In the genomic region with DNA sequence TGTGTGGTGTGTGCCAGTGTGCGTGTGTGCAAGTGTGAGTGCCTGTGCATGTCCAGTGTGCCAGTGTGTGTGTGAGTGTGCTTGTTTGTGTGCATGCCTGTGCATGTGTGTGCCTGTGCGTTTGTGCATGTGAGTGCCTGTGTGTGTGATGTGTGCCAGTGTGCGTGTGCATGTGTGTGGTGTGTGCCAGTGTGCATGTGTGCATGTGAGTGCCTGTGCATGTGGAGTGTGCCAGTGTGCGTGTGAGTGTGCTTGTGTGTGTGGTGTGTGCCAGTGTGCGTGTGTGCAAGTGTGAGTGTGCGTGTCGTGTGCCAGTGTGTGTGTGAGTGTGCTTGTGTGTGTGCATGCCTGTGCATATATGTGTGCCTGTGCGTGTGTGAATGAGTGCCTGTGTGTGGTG, we compare ENCODE assay signal across 33 cellular contexts. TPM values are rescaled to one million over a fixed set of nuclear protein-coding genes. Genes with fewer than 3 reads are reported as not detected.
"Had no signal": no experiment of that assay in that cellular context is flagged by ENCODE, and none has a peak within 500 bp of the region (broad histone marks: within the 10 kb centered on the region; RNA-seq: fewer than 3 reads in every experiment).

No MANE protein-coding gene starts in this region.

- ATAC-seq: activated CD4-positive, alpha-beta T cell treated with anti-CD3 and anti-CD28 coated beads for 36 hours; activated CD8-positive, alpha-beta T cell treated with anti-CD3 and anti-CD28 coated beads, Interleukin-2, amount 10 ng/mL, durations not matched to agents 7 days and 5 days; PC-3 had no signal

- H3K27me3 ChIP-seq: ascending aorta, Peyer's patch had no signal

- DNase-seq: activated CD4-positive, alpha-beta T cell treated with anti-CD3 and anti-CD28 coated beads for 36 hours; activated CD4-positive, alpha-beta T cell treated with anti-CD3 and anti-CD28 coated beads, Interleukin-2, amount 10 ng/mL, durations not matched to agents 7 days and 5 days; activated CD4-positive, alpha-beta T cell treated with anti-CD3 and anti-CD28 coated beads, Interleukin-2, amount 50 U/mL, for 48 hours; activated CD4-positive, CD25-positive, alpha-beta regulatory T cell; activated CD8-positive, alpha-beta T cell treated with anti-CD3 and anti-CD28 coated beads, Interleukin-2, amount 10 ng/mL, durations not matched to agents 7 days and 5 days; activated gamma-delta T cell; activated naive CD4-positive, alpha-beta T cell treated with Interleukin-2 at 50 U/mL for 16 hours; activated T-cell treated with anti-CD3 and anti-CD28 coated beads, Interleukin-2, amount 50 U/mL, for 24 hours; amygdala; NCI-H1092 treated with DMSO at 0.1 percent for 48 hours; NCI-H1417; NCI-H146; NCI-H187; NCI-H2029 treated with DMSO at 0.1 percent for 48 hours; NCI-H2107; NCI-H2171; NCI-H510A; NCI-H526; NCI-H748 treated with DMSO at 0.1 percent for 48 hours; NK-92 treated with Interleukin-12 subunit alpha and Interleukin-12 subunit beta, amount 100 ng/mL, for 24 hours; PC-3; Peyer's patch; RPMI8226; SW 1271; T-helper 1 cell; T-helper 2 cell; T-helper 9 cell had no signal

- H3K4me1 ChIP-seq: ascending aorta, Peyer's patch had no signal

- H3K9ac ChIP-seq: KMS-11 had no signal

- H3K27ac ChIP-seq: ascending aorta, KMS-11, Peyer's patch, VCaP had no signal

- H3K9me3 ChIP-seq: ascending aorta, Peyer's patch had no signal

- H3K4me2 ChIP-seq: KMS-11 had no signal

- H3K36me3 ChIP-seq: ascending aorta, Peyer's patch had no signal

- H3K4me3 ChIP-seq: ascending aorta, Peyer's patch had no signal

RNA-seq across cellular contexts. Expression of a gene that starts 33.8 kb away (rescaled TPM):
- total RNA-seq: activated CD4-positive, alpha-beta T cell treated with anti-CD3 and anti-CD28 coated beads for 36 hours; activated CD4-positive, alpha-beta T cell treated with anti-CD3 and anti-CD28 coated beads, Interleukin-2, amount 10 ng/mL, durations not matched to agents 7 days and 5 days; activated CD8-positive, alpha-beta T cell treated with anti-CD3 and anti-CD28 coated beads, Interleukin-2, amount 10 ng/mL, durations not matched to agents 7 days and 5 days; activated naive CD8-positive, alpha-beta T cell treated with anti-CD3 and anti-CD28 coated beads, Interleukin-2, amount 10 ng/mL, durations not matched to agents 7 days and 5 days; activated T-helper 2 cell treated with anti-CD3 and anti-CD28 coated beads, Interferon-gamma antibody, Interleukin-2, Interleukin-4, amounts not matched to agents 10 μg/mL and 5 μg/mL and 100 μg/mL, durations not matched to agents 14 hours and 24 hours and 36 hours; ascending aorta; LHCN-M2; PC-3; Peyer's patch had no signal

RNA-seq across cellular contexts. Expression of a gene that starts 38.5 kb away (rescaled TPM):
- total RNA-seq: activated CD4-positive, alpha-beta T cell treated with anti-CD3 and anti-CD28 coated beads for 36 hours; PC-3 had no signal
